ENCODE assay signal across 32 cellular contexts in the genomic region with DNA sequence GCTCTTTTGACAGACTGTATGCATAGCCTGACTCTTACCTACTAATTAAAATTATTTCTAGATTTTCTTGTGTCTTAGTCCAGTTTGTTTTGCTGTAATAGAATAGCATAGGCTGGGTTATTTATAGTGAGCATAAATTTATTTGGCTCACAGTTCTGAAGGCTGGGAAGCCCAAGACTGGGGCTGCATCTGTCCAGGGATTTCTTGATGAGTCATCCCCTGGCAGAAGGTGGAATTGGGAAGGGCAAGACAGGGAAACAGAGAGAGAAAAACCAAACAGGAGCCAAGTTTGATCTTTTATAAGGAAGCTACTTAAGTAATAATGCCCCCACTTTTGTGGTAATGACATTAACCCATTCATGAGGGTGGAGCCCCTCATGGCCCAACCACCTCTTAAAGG.
DNase-seq lines count a peak whose midpoint lies in the region; TF ChIP-seq lines count a peak whose summit lies in the region.
"Had no signal": no experiment of that assay in that cellular context is flagged by ENCODE, and none has a peak within 500 bp of the region (broad histone marks: within the 10 kb centered on the region; RNA-seq: fewer than 3 reads in every experiment).

No MANE protein-coding gene starts in this region.

- no peak overlapping the region for H3K4me3 ChIP-seq in colonic mucosa
- no peak overlapping the region for H3K4me3 ChIP-seq in left ventricle myocardium inferior
- no peak overlapping the region for H3K4me3 ChIP-seq in neuronal stem cell (ENCODE audit: low read length in 2 of 2)
- H3K4me3 ChIP-seq: adrenal gland, dorsolateral prefrontal cortex, mucosa of descending colon, ovary, right atrium auricular region had no signal

- H3K27me3 ChIP-seq in colonic mucosa (no peaks in the 10 kb centered on the region), left ventricle myocardium inferior (ENCODE audit: low read depth) (no peaks in the 10 kb centered on the region), neuronal stem cell (ENCODE audit: control insufficient read depth in 3 of 3, insufficient read depth in 3 of 3, low read depth in 1 of 3, low read length in 3 of 3) (no peaks in the 10 kb centered on the region)
- H3K27me3 ChIP-seq: adrenal gland, dorsolateral prefrontal cortex, ovary, right atrium auricular region had no signal

- peak overlapping the region; percentile 78 for H3K27ac Mint-ChIP-seq in neural crest cell (ENCODE audit: unreplicated experiment)
- H3K27ac Mint-ChIP-seq: activated CD8-positive, alpha-beta T cell treated with anti-CD3 and anti-CD28 coated beads for 36 hours; activated T-helper 1 cell treated with anti-CD3 and anti-CD28 coated beads, Interleukin-12 subunit alpha, Interleukin-12 subunit beta, Interleukin-2, Interleukin-4 antibody, amounts not matched to agents 30 ng/mL and 10 ng/mL and 1 ng/mL, durations not matched to agents 14 hours and 24 hours and 36 hours; brain; natural killer cell treated with Interleukin-12 subunit alpha and Interleukin-12 subunit beta and Interleukin-15 and Interleukin-18, amount 100 ng/mL, for 72 hours had no signal

- no peaks in the 10 kb centered on the region for H3K9me3 ChIP-seq in colonic mucosa
- H3K9me3 ChIP-seq in left ventricle myocardium inferior (replicated peaks) = no peaks in the 10 kb centered on the region
- H3K9me3 ChIP-seq in neuronal stem cell (replicated peaks in 1 of 2; ENCODE audit: control insufficient read depth in 2 of 2, insufficient read depth in 1 of 2, low read depth in 1 of 2, low read length in 2 of 2) = no peaks in the 10 kb centered on the region
- H3K9me3 ChIP-seq: adrenal gland, ovary, right atrium auricular region had no signal

- no peak overlapping the region for H2BK120ac ChIP-seq in neuronal stem cell (ENCODE audit: low read depth, low read length)

- H3K23ac ChIP-seq in neuronal stem cell (ENCODE audit: low read depth, low read length, poor library complexity) = no peak overlapping the region

- H3K27me3 Mint-ChIP-seq in neural crest cell (ENCODE audit: low read depth) = no peaks in the 10 kb centered on the region
- H3K27me3 Mint-ChIP-seq: activated CD8-positive, alpha-beta T cell treated with anti-CD3 and anti-CD28 coated beads for 36 hours; brain; natural killer cell treated with Interleukin-12 subunit alpha and Interleukin-12 subunit beta and Interleukin-15 and Interleukin-18, amount 100 ng/mL, for 72 hours had no signal

- H3K14ac ChIP-seq in neuronal stem cell (ENCODE audit: low read length) = no peak overlapping the region

- no peak overlapping the region for H4K8ac ChIP-seq in neuronal stem cell (ENCODE audit: low read depth, low read length)

- H3K9me3 Mint-ChIP-seq in neural crest cell = no peaks in the 10 kb centered on the region
- H3K9me3 Mint-ChIP-seq: brain had no signal

- TF ChIP-seq CTCF in neural crest cell (conservative IDR thresholded peaks at IDR 0.05) = no peak
- TF ChIP-seq CTCF in colonic mucosa (IDR thresholded peaks at IDR 0.05) = no peak
- no peak for TF ChIP-seq CTCF in left ventricle myocardium inferior (IDR thresholded peaks at IDR 0.05; ENCODE audit: borderline replicate concordance)

- no peak overlapping the region for H2BK5ac ChIP-seq in neuronal stem cell (ENCODE audit: low read length)

- no peak overlapping the region for H4K91ac ChIP-seq in neuronal stem cell (ENCODE audit: low read depth, low read length, poor library complexity)

- H2BK15ac ChIP-seq in neuronal stem cell (ENCODE audit: low read length) = no peak overlapping the region

- no peaks in the 10 kb centered on the region for H3K36me3 ChIP-seq in colonic mucosa
- no peaks in the 10 kb centered on the region for H3K36me3 ChIP-seq in left ventricle myocardium inferior
- H3K36me3 ChIP-seq in neuronal stem cell (replicated peaks in 1 of 2; ENCODE audit: control insufficient read depth in 2 of 2, insufficient read depth in 2 of 2, low read length in 2 of 2) = no peaks in the 10 kb centered on the region
- H3K36me3 ChIP-seq: adrenal gland, ovary, right atrium auricular region had no signal

- H3K4me2 ChIP-seq in neuronal stem cell (ENCODE audit: insufficient read depth, low read length, poor library complexity, severe bottlenecking) = no peak overlapping the region

- H3K4ac ChIP-seq in neuronal stem cell (ENCODE audit: low read length) = no peak overlapping the region

- H3K79me1 ChIP-seq in neuronal stem cell (ENCODE audit: low read depth, low read length) = no peaks in the 10 kb centered on the region

- DNase-seq in DMS 273 treated with DMSO at 0.1 percent for 48 hours (lab: John Stamatoyannopoulos, UW) = peak; percentile 82
- peak; percentile 38 for DNase-seq in HT1080 (ENCODE audit: low read depth)
- peak; percentile 17 for DNase-seq in RPMI7951 (ENCODE audit: low read depth)
- no peak for DNase-seq in neural crest cell (ENCODE audit: low read depth, low spot score)
- no peak for DNase-seq in SIG-M5 (lab: John Stamatoyannopoulos, UW)
- DNase-seq in colonic mucosa = no peak
- no peak for DNase-seq in left ventricle myocardium inferior
- DNase-seq in neuronal stem cell (ENCODE audit: low spot score) = no peak
- DNase-seq: activated CD8-positive, alpha-beta memory T cell treated with anti-CD3 and anti-CD28 coated beads, Interleukin-2, amount 50 U/mL, for 48 hours; activated CD8-positive, alpha-beta T cell treated with anti-CD3 and anti-CD28 coated beads for 36 hours; activated naive CD4-positive, alpha-beta T cell treated with Interleukin-2 at 50 U/mL for 16 hours; adrenal gland; C1 segment of cervical spinal cord; Calu3; cerebellar nuclear complex; dorsolateral prefrontal cortex; GOT3; hypothalamus; KG1; left cardiac atrium; mucosa of descending colon; NCI-H1417; NCI-H2029; NCI-H510A; ovary; SHP77; stimulated activated CD4-positive, alpha-beta T cell treated with anti-CD3 and anti-CD28 coated beads, Interleukin-1b, Interleukin-23, amount 100 ng/mL, for 48 hours; stimulated activated naive CD8-positive, alpha-beta T cell treated with anti-CD3 and anti-CD28 coated beads, Interleukin-15, Interleukin-2, amounts not matched to agents 100 U/mL and 50 U/mL, for 24 hours had no signal

- H3K9ac ChIP-seq in colonic mucosa (ENCODE audit: low read depth in 2 of 2, low read length in 2 of 2) (no peak overlapping the region), neuronal stem cell (ENCODE audit: low read depth, low read length, poor library complexity) (no peak overlapping the region)

- no peak overlapping the region for H2AFZ ChIP-seq in neuronal stem cell (ENCODE audit: low read length)

- H3K4me1 ChIP-seq in colonic mucosa = no peaks in the 10 kb centered on the region
- H3K4me1 ChIP-seq in left ventricle myocardium inferior = no peaks in the 10 kb centered on the region
- peaks cover 0 to 4% of the 10 kb centered on the region in 2 donors for H3K4me1 ChIP-seq in neuronal stem cell (ENCODE audit: control insufficient read depth in 2 of 2, insufficient read depth in 1 of 2, low read depth in 1 of 2, low read length in 2 of 2)
- H3K4me1 ChIP-seq: adrenal gland, right atrium auricular region had no signal

- peaks cover 5% of the 10 kb centered on the region for H3K4me1 Mint-ChIP-seq in neural crest cell
- H3K4me1 Mint-ChIP-seq: brain had no signal

- intact Hi-C loops in colonic mucosa (cut with DNase I) (no loop called here), left ventricle myocardium inferior (cut with micrococcal nuclease) (no loop called here)

- no peak overlapping the region for H3K4me3 Mint-ChIP-seq in neural crest cell
- H3K4me3 Mint-ChIP-seq: activated CD8-positive, alpha-beta T cell treated with anti-CD3 and anti-CD28 coated beads for 36 hours; activated T-helper 1 cell treated with anti-CD3 and anti-CD28 coated beads, Interleukin-12 subunit alpha, Interleukin-12 subunit beta, Interleukin-2, Interleukin-4 antibody, amounts not matched to agents 30 ng/mL and 10 ng/mL and 1 ng/mL, durations not matched to agents 14 hours and 24 hours and 36 hours; brain; natural killer cell treated with Interleukin-12 subunit alpha and Interleukin-12 subunit beta and Interleukin-15 and Interleukin-18, amount 100 ng/mL, for 72 hours had no signal

- H3K18ac ChIP-seq in neuronal stem cell (ENCODE audit: low read length) = no peak overlapping the region

- no peak overlapping the region for H2BK12ac ChIP-seq in neuronal stem cell (ENCODE audit: low read length)

- H3K27ac ChIP-seq in colonic mucosa = no peak overlapping the region
- H3K27ac ChIP-seq in left ventricle myocardium inferior (replicated peaks) = no peak overlapping the region
- no peak overlapping the region for H3K27ac ChIP-seq in neuronal stem cell (replicated peaks; ENCODE audit: low read length)
- H3K27ac ChIP-seq: adrenal gland, dorsolateral prefrontal cortex, ovary, right atrium auricular region had no signal

- H2AK5ac ChIP-seq in neuronal stem cell (ENCODE audit: low read depth, low read length) = no peak overlapping the region

- H3K36me3 Mint-ChIP-seq in neural crest cell (ENCODE audit: low read depth) = no peaks in the 10 kb centered on the region
- H3K36me3 Mint-ChIP-seq: brain; natural killer cell treated with Interleukin-12 subunit alpha and Interleukin-12 subunit beta and Interleukin-15 and Interleukin-18, amount 100 ng/mL, for 72 hours had no signal

Comparison
In these comparisons a context has a peak if more than half of its experiments do, and no peak if none do; other contexts are left out.
1. DNase-seq: peak in DMS 273 treated with DMSO at 0.1 percent for 48 hours (single experiment), HT1080 (single experiment) and RPMI7951 (single experiment); none in neural crest cell (single experiment), SIG-M5 (single experiment), colonic mucosa (single experiment), left ventricle myocardium inferior (single experiment) and neuronal stem cell (single experiment).